Comparison of ENCODE assay signal across 1 cellular context in the genomic region with DNA sequence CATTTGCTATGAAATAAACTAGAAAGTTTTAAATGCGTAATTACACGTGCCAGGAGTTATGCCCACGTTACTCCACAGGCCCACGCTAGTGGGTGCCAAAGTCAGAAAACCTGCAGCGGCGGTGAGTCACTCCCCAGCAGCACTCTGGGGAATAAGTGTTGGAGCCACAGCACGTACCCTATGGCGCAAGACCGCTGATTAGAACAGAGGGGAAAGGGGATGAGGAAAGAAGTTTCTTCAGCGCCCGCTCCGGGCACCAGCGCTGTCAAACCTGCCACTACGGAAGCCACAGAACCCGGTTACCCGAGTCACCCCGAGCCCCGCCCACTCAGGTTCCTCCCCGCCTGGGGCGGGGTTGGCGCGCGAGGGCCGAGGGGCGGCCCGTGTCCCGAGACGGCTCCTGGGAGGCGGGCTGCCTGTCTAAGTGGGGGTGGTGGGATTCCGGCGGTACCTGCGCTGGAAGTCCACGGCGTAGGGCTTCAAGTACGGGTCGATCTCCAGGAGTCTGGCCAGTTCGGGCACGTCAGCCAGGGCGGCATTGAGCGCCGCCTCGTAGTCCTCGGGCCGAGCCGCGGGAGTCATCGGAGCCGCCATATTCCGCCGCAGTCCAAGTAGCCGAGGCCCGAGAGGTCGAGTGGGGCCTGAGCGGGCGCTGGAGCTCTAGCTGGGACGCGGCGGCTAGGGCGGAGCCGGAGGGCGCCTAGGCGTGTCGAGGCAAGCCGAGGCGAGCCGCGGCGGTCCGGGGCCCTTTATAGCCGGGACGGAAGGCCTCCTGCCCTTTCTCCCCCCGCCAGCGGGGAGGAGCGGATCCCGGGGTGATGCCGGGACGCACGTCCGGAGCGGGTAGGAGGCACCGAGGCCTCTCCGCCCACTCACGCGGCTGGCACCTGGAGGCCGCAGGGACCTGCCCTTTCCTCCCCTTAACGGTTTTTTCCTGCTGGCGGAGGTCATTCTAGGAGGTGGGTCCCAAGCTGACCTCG.
TF ChIP-seq lines count a peak whose summit lies in the region.

TSS of gene GBE1 (minus strand) at position 722 of the 980 bp plus-strand sequence. CDS start at position 594, 128 bp downstream.

TF ChIP-seq in HepG2, 621 proteins besides CTCF, POLR2A, EP300 and RAD21 (continued from another document and continues in another):
- TF ChIP-seq ZNF768 (CRISPR knock-in tag; IDR thresholded peaks at IDR 0.05), result no peak
- peak; percentile 99 for TF ChIP-seq SP5 (CRISPR knock-in tag; IDR thresholded peaks at IDR 0.05; ENCODE audit: borderline replicate concordance, low read depth)
- peak; percentile 86 for TF ChIP-seq ARID5B (CRISPR knock-in tag; IDR thresholded peaks at IDR 0.05)
- peak; percentile 98 for TF ChIP-seq ZNF501 (CRISPR knock-in tag; IDR thresholded peaks at IDR 0.05)
- TF ChIP-seq ELF4 (CRISPR knock-in tag; IDR thresholded peaks at IDR 0.05; ENCODE audit: borderline replicate concordance), result 0 out of 2 replicates have a peak, but pooled peaks have one; percentile 33
- peak; percentile 85 for TF ChIP-seq WIZ (CRISPR knock-in tag; IDR thresholded peaks at IDR 0.05)
- TF ChIP-seq ZFP36 (IDR thresholded peaks at IDR 0.05; ENCODE audit: borderline replicate concordance, low read depth, low read length, partially characterized antibody), result no peak
- no peak for TF ChIP-seq ZNF512B (CRISPR knock-in tag; IDR thresholded peaks at IDR 0.05; ENCODE audit: borderline replicate concordance)
- no peak for TF ChIP-seq ZNF136 (CRISPR knock-in tag; IDR thresholded peaks at IDR 0.05; ENCODE audit: low read depth)
- peak; percentile 88 for TF ChIP-seq BRD4 (CRISPR knock-in tag; IDR thresholded peaks at IDR 0.05)
- TF ChIP-seq REST (IDR thresholded peaks at IDR 0.05; ENCODE audit: borderline replicate concordance in 1 of 2, low read depth in 1 of 2, low read length in 2 of 2), result no peak; a peak in 1 of 4 replicates
- TF ChIP-seq MBNL3 (CRISPR knock-in tag; conservative IDR thresholded peaks at IDR 0.05), result no peak
- TF ChIP-seq ZNF251 (CRISPR knock-in tag; IDR thresholded peaks at IDR 0.05), result no peak
- peak; percentile 44; the same call in 1 of the 2 replicates for TF ChIP-seq ZNF451 (CRISPR knock-in tag; IDR thresholded peaks at IDR 0.05)
- TF ChIP-seq TGIF2 (CRISPR knock-in tag; IDR thresholded peaks at IDR 0.05), result no peak; the same call in none of the 2 replicates
- peak; percentile 96 for TF ChIP-seq SPEN (CRISPR knock-in tag; IDR thresholded peaks at IDR 0.05; ENCODE audit: low read depth)
- TF ChIP-seq HMG20A (CRISPR knock-in tag; IDR thresholded peaks at IDR 0.05; ENCODE audit: borderline replicate concordance), result peak; percentile 67; the same call in 1 of the 2 replicates
- TF ChIP-seq YEATS4 (CRISPR knock-in tag; IDR thresholded peaks at IDR 0.05; ENCODE audit: borderline replicate concordance), result peak; percentile 97
- peak; percentile 54; the same call in 1 of the 2 replicates for TF ChIP-seq HNF1B (CRISPR knock-in tag; IDR thresholded peaks at IDR 0.05)
- TF ChIP-seq GATAD2A (CRISPR knock-in tag; IDR thresholded peaks at IDR 0.05), result peak; percentile 81
- TF ChIP-seq GMEB2 (CRISPR knock-in tag; IDR thresholded peaks at IDR 0.05; ENCODE audit: low read depth), result peak; percentile 75
- no peak; the same call in 1 of the 2 replicates for TF ChIP-seq ZNF841 (CRISPR knock-in tag; IDR thresholded peaks at IDR 0.05; ENCODE audit: borderline replicate concordance)
- no peak for TF ChIP-seq PTBP1 (IDR thresholded peaks at IDR 0.05; ENCODE audit: low read depth, low read length, poor library complexity, severe bottlenecking)
- peak; percentile 28; the same call in 1 of the 2 replicates for TF ChIP-seq HCFC1 (IDR thresholded peaks at IDR 0.05; ENCODE audit: low read depth, low read length)
- no peak; the same call in 1 of the 2 replicates for TF ChIP-seq DNMT3B (CRISPR knock-in tag; conservative IDR thresholded peaks at IDR 0.05)
- TF ChIP-seq, protein P1, sequence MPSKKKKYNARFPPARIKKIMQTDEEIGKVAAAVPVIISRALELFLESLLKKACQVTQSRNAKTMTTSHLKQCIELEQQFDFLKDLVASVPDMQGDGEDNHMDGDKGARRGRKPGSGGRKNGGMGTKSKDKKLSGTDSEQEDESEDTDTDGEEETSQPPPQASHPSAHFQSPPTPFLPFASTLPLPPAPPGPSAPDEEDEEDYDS (CRISPR knock-in tag; IDR thresholded peaks at IDR 0.05), result peak; percentile 96
- TF ChIP-seq NFYC (CRISPR knock-in tag; IDR thresholded peaks at IDR 0.05), result peak; percentile 9; the same call in 1 of the 2 replicates
- TF ChIP-seq, protein P2, sequence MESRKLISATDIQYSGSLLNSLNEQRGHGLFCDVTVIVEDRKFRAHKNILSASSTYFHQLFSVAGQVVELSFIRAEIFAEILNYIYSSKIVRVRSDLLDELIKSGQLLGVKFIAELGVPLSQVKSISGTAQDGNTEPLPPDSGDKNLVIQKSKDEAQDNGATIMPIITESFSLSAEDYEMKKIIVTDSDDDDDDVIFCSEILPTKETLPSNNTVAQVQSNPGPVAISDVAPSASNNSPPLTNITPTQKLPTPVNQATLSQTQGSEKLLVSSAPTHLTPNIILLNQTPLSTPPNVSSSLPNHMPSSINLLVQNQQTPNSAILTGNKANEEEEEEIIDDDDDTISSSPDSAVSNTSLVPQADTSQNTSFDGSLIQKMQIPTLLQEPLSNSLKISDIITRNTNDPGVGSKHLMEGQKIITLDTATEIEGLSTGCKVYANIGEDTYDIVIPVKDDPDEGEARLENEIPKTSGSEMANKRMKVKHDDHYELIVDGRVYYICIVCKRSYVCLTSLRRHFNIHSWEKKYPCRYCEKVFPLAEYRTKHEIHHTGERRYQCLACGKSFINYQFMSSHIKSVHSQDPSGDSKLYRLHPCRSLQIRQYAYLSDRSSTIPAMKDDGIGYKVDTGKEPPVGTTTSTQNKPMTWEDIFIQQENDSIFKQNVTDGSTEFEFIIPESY (CRISPR knock-in tag; IDR thresholded peaks at IDR 0.05), result no peak
- TF ChIP-seq ISX (CRISPR knock-in tag; conservative IDR thresholded peaks at IDR 0.05), result peak; percentile 82; the same call in 1 of the 2 replicates
- TF ChIP-seq TFDP2 (CRISPR knock-in tag; IDR thresholded peaks at IDR 0.05), result peak; percentile 82
- no peak for TF ChIP-seq ZNF230 (CRISPR knock-in tag; IDR thresholded peaks at IDR 0.05)
- TF ChIP-seq MIER2 (CRISPR knock-in tag; IDR thresholded peaks at IDR 0.05), result 0 out of 2 replicates have a peak, but pooled peaks have one; percentile 13
- TF ChIP-seq JUNB (CRISPR knock-in tag; IDR thresholded peaks at IDR 0.05; ENCODE audit: borderline replicate concordance), result no peak
- peak; percentile 98 for TF ChIP-seq ZNF891 (CRISPR knock-in tag; IDR thresholded peaks at IDR 0.05)
- TF ChIP-seq MXI1 (IDR thresholded peaks at IDR 0.05; ENCODE audit: borderline replicate concordance, low read depth, low read length), result peak; percentile 66; the same call in 1 of the 3 replicates
